Comparison of ENCODE assay signal across 1 cellular context in the genomic region with DNA sequence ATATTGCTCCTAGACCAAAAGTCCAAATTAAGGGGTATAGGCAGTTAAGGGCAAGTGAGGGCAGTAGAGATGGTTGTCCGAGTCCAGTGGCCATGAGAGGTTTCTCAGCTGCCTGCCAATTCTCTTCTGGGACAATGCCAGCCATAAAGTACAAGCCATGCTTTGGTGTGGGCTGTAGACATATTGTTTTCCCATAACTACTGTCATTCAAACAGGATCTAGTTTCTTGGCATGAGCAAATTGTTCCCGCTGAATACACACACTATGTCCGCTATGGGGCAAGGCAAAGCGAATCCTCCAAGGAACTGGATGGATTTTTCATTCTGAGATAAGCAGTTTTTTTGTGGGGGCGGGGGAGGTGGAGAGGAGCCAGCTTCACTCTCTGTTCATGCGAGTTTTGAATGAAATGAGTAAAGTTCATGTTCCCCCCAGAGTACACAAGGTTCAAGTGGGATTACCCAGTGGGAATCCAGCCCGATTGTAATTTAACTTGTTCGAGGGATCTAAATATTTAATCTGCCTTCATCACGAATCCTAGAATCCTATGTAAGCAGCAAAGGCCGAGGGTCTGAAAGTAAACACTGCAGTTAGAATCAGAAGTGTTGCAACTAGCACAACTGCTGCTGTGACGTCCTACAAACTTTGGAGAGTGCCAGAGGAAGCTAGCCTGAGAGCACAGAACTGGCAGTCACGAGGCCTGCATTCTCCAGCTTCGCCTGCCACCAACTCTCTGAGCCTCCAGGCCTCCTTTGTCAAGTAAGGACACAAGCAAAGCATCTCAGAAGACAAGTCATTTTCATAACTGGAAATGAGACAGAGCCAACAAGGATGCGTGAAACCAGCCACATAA.
TF ChIP-seq lines count a peak whose summit lies in the region.

No MANE protein-coding gene starts in this region.

TF ChIP-seq in GM23338, 12 proteins besides CTCF, POLR2A, EP300 and RAD21 (continued from another document):
- TF ChIP-seq, protein P1, sequence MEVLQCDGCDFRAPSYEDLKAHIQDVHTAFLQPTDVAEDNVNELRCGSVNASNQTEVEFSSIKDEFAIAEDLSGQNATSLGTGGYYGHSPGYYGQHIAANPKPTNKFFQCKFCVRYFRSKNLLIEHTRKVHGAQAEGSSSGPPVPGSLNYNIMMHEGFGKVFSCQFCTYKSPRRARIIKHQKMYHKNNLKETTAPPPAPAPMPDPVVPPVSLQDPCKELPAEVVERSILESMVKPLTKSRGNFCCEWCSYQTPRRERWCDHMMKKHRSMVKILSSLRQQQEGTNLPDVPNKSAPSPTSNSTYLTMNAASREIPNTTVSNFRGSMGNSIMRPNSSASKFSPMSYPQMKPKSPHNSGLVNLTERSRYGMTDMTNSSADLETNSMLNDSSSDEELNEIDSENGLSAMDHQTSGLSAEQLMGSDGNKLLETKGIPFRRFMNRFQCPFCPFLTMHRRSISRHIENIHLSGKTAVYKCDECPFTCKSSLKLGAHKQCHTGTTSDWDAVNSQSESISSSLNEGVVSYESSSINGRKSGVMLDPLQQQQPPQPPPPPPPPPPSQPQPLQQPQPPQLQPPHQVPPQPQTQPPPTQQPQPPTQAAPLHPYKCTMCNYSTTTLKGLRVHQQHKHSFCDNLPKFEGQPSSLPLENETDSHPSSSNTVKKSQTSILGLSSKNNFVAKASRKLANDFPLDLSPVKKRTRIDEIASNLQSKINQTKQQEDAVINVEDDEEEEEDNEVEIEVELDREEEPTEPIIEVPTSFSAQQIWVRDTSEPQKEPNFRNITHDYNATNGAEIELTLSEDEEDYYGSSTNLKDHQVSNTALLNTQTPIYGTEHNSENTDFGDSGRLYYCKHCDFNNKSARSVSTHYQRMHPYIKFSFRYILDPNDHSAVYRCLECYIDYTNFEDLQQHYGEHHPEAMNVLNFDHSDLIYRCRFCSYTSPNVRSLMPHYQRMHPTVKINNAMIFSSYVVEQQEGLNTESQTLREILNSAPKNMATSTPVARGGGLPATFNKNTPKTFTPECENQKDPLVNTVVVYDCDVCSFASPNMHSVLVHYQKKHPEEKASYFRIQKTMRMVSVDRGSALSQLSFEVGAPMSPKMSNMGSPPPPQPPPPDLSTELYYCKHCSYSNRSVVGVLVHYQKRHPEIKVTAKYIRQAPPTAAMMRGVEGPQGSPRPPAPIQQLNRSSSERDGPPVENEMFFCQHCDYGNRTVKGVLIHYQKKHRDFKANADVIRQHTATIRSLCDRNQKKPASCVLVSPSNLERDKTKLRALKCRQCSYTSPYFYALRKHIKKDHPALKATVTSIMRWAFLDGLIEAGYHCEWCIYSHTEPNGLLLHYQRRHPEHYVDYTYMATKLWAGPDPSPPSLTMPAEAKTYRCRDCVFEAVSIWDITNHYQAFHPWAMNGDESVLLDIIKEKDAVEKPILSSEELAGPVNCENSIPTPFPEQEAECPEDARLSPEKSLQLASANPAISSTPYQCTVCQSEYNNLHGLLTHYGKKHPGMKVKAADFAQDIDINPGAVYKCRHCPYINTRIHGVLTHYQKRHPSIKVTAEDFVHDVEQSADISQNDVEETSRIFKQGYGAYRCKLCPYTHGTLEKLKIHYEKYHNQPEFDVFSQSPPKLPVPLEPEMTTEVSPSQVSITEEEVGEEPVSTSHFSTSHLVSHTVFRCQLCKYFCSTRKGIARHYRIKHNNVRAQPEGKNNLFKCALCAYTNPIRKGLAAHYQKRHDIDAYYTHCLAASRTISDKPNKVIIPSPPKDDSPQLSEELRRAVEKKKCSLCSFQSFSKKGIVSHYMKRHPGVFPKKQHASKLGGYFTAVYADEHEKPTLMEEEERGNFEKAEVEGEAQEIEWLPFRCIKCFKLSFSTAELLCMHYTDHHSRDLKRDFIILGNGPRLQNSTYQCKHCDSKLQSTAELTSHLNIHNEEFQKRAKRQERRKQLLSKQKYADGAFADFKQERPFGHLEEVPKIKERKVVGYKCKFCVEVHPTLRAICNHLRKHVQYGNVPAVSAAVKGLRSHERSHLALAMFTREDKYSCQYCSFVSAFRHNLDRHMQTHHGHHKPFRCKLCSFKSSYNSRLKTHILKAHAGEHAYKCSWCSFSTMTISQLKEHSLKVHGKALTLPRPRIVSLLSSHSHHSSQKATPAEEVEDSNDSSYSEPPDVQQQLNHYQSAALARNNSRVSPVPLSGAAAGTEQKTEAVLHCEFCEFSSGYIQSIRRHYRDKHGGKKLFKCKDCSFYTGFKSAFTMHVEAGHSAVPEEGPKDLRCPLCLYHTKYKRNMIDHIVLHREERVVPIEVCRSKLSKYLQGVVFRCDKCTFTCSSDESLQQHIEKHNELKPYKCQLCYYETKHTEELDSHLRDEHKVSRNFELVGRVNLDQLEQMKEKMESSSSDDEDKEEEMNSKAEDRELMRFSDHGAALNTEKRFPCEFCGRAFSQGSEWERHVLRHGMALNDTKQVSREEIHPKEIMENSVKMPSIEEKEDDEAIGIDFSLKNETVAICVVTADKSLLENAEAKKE (CRISPR knock-in tag; IDR thresholded peaks at IDR 0.05): no peak
- TF ChIP-seq, protein P2, sequence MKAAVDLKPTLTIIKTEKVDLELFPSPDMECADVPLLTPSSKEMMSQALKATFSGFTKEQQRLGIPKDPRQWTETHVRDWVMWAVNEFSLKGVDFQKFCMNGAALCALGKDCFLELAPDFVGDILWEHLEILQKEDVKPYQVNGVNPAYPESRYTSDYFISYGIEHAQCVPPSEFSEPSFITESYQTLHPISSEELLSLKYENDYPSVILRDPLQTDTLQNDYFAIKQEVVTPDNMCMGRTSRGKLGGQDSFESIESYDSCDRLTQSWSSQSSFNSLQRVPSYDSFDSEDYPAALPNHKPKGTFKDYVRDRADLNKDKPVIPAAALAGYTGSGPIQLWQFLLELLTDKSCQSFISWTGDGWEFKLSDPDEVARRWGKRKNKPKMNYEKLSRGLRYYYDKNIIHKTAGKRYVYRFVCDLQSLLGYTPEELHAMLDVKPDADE (IDR thresholded peaks at IDR 0.05): no peak
- TF ChIP-seq EZH2 (IDR thresholded peaks at IDR 0.05; ENCODE audit: low read depth, unreplicated experiment) (no peak), CREB1 (CRISPR knock-in tag; IDR thresholded peaks at IDR 0.05; ENCODE audit: low read depth) (no peak), POLR2AphosphoS5 (IDR thresholded peaks at IDR 0.05; ENCODE audit: low read depth) (no peak), ZNF114 (CRISPR knock-in tag; IDR thresholded peaks at IDR 0.05) (no peak), ZNF331 (CRISPR knock-in tag; IDR thresholded peaks at IDR 0.05; ENCODE audit: low read depth) (no peak), STAT1 (IDR thresholded peaks at IDR 0.05; ENCODE audit: unreplicated experiment) (no peak), NANOG (IDR thresholded peaks at IDR 0.05; ENCODE audit: borderline replicate concordance) (no peak)
